ENCODE assay signal across 29 cellular contexts in the genomic region with DNA sequence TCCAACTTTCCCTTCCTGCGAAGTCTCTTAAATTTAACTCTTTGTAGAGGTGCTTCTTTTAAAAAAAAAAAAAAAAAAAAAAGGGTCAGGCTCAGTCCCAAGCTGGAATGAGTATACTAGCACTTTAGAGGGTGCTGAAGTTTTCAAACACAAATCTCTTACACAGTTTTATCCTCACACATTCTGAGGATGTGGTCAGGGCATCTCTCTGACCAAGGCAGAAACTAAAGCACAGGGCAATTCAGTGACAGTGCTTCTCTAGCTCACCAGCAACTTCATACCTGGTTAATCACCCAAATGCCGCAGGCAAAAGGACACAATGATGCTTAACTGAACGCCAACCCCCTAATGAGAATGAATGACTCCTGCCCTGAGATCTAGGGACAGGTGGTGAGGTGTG. TPM values are rescaled to one million over a fixed set of nuclear protein-coding genes. Genes with fewer than 3 reads are reported as not detected.
A peak's percentile ranks its signal among the peaks of the same experiment; 100 is the strongest.
DNase-seq lines count a peak whose midpoint lies in the region; ATAC-seq, FAIRE-seq and TF ChIP-seq lines count a peak whose summit lies in the region.
"Had no signal": no experiment of that assay in that cellular context is flagged by ENCODE, and none has a peak within 500 bp of the region (broad histone marks: within the 10 kb centered on the region; RNA-seq: fewer than 3 reads in every experiment).

No MANE protein-coding gene starts in this region.

- H4K20me1 ChIP-seq in Loucy (ENCODE audit: insufficient read depth, low read length, poor library complexity, severe bottlenecking), result no peaks in the 10 kb centered on the region
- H4K20me1 ChIP-seq: BLaER1 had no signal

- no peaks in the 10 kb centered on the region for H3K36me3 ChIP-seq in Loucy (ENCODE audit: insufficient read depth, low read length)
- H3K36me3 ChIP-seq in endodermal cell (ENCODE audit: control insufficient read depth, insufficient read depth, low read length), result no peaks in the 10 kb centered on the region
- H3K36me3 ChIP-seq: BLaER1, heart left ventricle, Peyer's patch, sigmoid colon, transverse colon had no signal

- H3K4me3 Mint-ChIP-seq in activated naive CD8-positive, alpha-beta T cell, result no peak overlapping the region
- no peak overlapping the region for H3K4me3 Mint-ChIP-seq in activated naive CD8-positive, alpha-beta T cell treated with anti-CD3 and anti-CD28 coated beads for 36 hours
- no peak overlapping the region for H3K4me3 Mint-ChIP-seq in endodermal cell
- H3K4me3 Mint-ChIP-seq in nephron progenitor cell, result no peak overlapping the region
- H3K4me3 Mint-ChIP-seq: activated T-helper 1 cell treated with anti-CD3 and anti-CD28 coated beads, Interleukin-12 subunit alpha, Interleukin-12 subunit beta, Interleukin-2, Interleukin-4 antibody, amounts not matched to agents 30 ng/mL and 10 ng/mL and 1 ng/mL, durations not matched to agents 14 hours and 24 hours and 36 hours; dendritic cell treated with granulocyte-macrophage colony-stimulating factor and Interleukin-4, amounts not matched to agents 40 ng/mL and 50 ng/mL, for 4 days had no signal

- H3F3A ChIP-seq in Loucy (ENCODE audit: low read depth), result no peaks in the 10 kb centered on the region

- peak overlapping the region; percentile 49 for H3K4me2 ChIP-seq in Loucy (ENCODE audit: low read depth, low read length, poor library complexity, severe bottlenecking)

- 90 to 100% methylated on average over 2 of the region's 3 CpGs for WGBS in endodermal cell (ENCODE audit: insufficient coverage in 1 of 2, insufficient read length in 1 of 2), 2 experiments

- H3K4me1 ChIP-seq in Loucy (ENCODE audit: insufficient read depth, low read length, poor library complexity, severe bottlenecking), result peaks cover 19% of the 10 kb centered on the region
- H3K4me1 ChIP-seq in endodermal cell (ENCODE audit: control insufficient read depth, insufficient read depth, low read length), result no peaks in the 10 kb centered on the region
- H3K4me1 ChIP-seq: psoas muscle, sigmoid colon, transverse colon had no signal

- peak overlapping the region; percentile 14 for H3K4me3 ChIP-seq in Loucy (ENCODE audit: low read length, poor library complexity, severe bottlenecking)
- no peak overlapping the region for H3K4me3 ChIP-seq in endodermal cell (ENCODE audit: low read length)
- H3K4me3 ChIP-seq: BLaER1, heart left ventricle, Peyer's patch, psoas muscle, sigmoid colon, transverse colon had no signal

- H3K27ac Mint-ChIP-seq in activated naive CD8-positive, alpha-beta T cell, result peak overlapping the region; percentile 89
- no peak overlapping the region for H3K27ac Mint-ChIP-seq in activated naive CD8-positive, alpha-beta T cell treated with anti-CD3 and anti-CD28 coated beads for 36 hours
- H3K27ac Mint-ChIP-seq in endodermal cell (peak overlapping the region; percentile 18), nephron progenitor cell (no peak overlapping the region)
- H3K27ac Mint-ChIP-seq: dendritic cell treated with granulocyte-macrophage colony-stimulating factor and Interleukin-4, amounts not matched to agents 40 ng/mL and 50 ng/mL, for 4 days had no signal

- no peak for ATAC-seq in HG03469 (IDR thresholded peaks at IDR 0.05; ENCODE audit: unreplicated experiment)
- ATAC-seq: psoas muscle had no signal

- DNase-seq in activated naive CD8-positive, alpha-beta T cell treated with anti-CD3 and anti-CD28 coated beads for 36 hours, result no peak
- DNase-seq in endodermal cell, result no peak
- DNase-seq in urothelium cell line (ENCODE audit: low spot score), result no peak
- no peak for DNase-seq in nephron progenitor cell
- no peak for DNase-seq in stimulated activated CD4-positive, alpha-beta T cell treated with anti-CD3 and anti-CD28 coated beads, Interleukin-4, amount 100 ng/mL, for 4 hours
- DNase-seq: activated CD4-positive, alpha-beta T cell treated with anti-CD3 and anti-CD28 coated beads for 4 hours; Calu3; DMS79 treated with DMSO at 0.1 percent for 48 hours; foreskin melanocyte; heart left ventricle; NCI-H146; NCI-H2107; NCI-H345; NCI-H748 treated with DMSO at 0.1 percent for 48 hours; occipital lobe; Peyer's patch; psoas muscle; SHP77; sigmoid colon; stimulated activated CD4-positive, alpha-beta T cell treated with anti-CD3 and anti-CD28 coated beads, Interleukin-12 subunit alpha, Interleukin-12 subunit beta, amount 100 ng/mL, for 4 hours; stimulated activated CD4-positive, alpha-beta T cell treated with anti-CD3 and anti-CD28 coated beads, Interleukin-4, amount 100 ng/mL, for 1 hour; transverse colon had no signal

- no peak for TF ChIP-seq CTCF in Loucy (conservative IDR thresholded peaks at IDR 0.05; ENCODE audit: low read length)
- no peak for TF ChIP-seq CTCF in endodermal cell (conservative IDR thresholded peaks at IDR 0.05)
- TF ChIP-seq CTCF in nephron progenitor cell (IDR thresholded peaks at IDR 0.05), result no peak

- peaks cover 23% of the 10 kb centered on the region for H3K4me1 Mint-ChIP-seq in activated naive CD8-positive, alpha-beta T cell (ENCODE audit: low read depth)
- peaks cover 18% of the 10 kb centered on the region for H3K4me1 Mint-ChIP-seq in activated naive CD8-positive, alpha-beta T cell treated with anti-CD3 and anti-CD28 coated beads for 36 hours
- H3K4me1 Mint-ChIP-seq in endodermal cell (no peaks in the 10 kb centered on the region), nephron progenitor cell (peaks cover 10% of the 10 kb centered on the region)

- H3K27me3 ChIP-seq in Loucy (ENCODE audit: insufficient read depth, low read length, poor library complexity, severe bottlenecking) (no peaks in the 10 kb centered on the region), endodermal cell (ENCODE audit: control insufficient read depth, insufficient read depth, low read length, poor library complexity, severe bottlenecking) (no peaks in the 10 kb centered on the region)
- H3K27me3 ChIP-seq: BLaER1, heart left ventricle, Peyer's patch, sigmoid colon, transverse colon had no signal

- H3K36me3 Mint-ChIP-seq in activated naive CD8-positive, alpha-beta T cell, result no peaks in the 10 kb centered on the region
- peaks cover 11% of the 10 kb centered on the region for H3K36me3 Mint-ChIP-seq in activated naive CD8-positive, alpha-beta T cell treated with anti-CD3 and anti-CD28 coated beads for 36 hours
- H3K36me3 Mint-ChIP-seq in endodermal cell (ENCODE audit: low read depth) (no peaks in the 10 kb centered on the region), nephron progenitor cell (ENCODE audit: low read depth) (peaks cover 6% of the 10 kb centered on the region)
- H3K36me3 Mint-ChIP-seq: IgD-negative memory B cell had no signal

- peak; percentile 52 for FAIRE-seq in urothelium cell line (lab: Jason Lieb, UNC)

- H3K9me3 ChIP-seq in Loucy (ENCODE audit: insufficient read depth, low read depth, low read length), result no peaks in the 10 kb centered on the region; the same call in 1 of the 2 replicates
- no peaks in the 10 kb centered on the region for H3K9me3 ChIP-seq in endodermal cell (ENCODE audit: control insufficient read depth, low read length)
- H3K9me3 ChIP-seq: heart left ventricle, Peyer's patch, psoas muscle, sigmoid colon, transverse colon had no signal

- no peak overlapping the region for H2AFZ ChIP-seq in Loucy (ENCODE audit: low read length)

- no peaks in the 10 kb centered on the region for H3K9me2 ChIP-seq in Loucy (replicated peaks; ENCODE audit: low read depth, low read length)

- H3K9ac ChIP-seq in Loucy (ENCODE audit: low read depth, low read length, poor library complexity, severe bottlenecking) (no peak overlapping the region), endodermal cell (ENCODE audit: extremely low read depth, low read length, poor library complexity, severe bottlenecking) (no peak overlapping the region)
- H3K9ac ChIP-seq: BLaER1 had no signal

- H3K79me2 ChIP-seq in Loucy (ENCODE audit: insufficient read depth, low read length), result no peaks in the 10 kb centered on the region

- no peaks in the 10 kb centered on the region for H3K9me3 Mint-ChIP-seq in activated naive CD8-positive, alpha-beta T cell (ENCODE audit: low read depth)
- H3K9me3 Mint-ChIP-seq in activated naive CD8-positive, alpha-beta T cell treated with anti-CD3 and anti-CD28 coated beads for 36 hours, result peaks cover 8% of the 10 kb centered on the region
- peaks cover 12% of the 10 kb centered on the region for H3K9me3 Mint-ChIP-seq in endodermal cell
- H3K9me3 Mint-ChIP-seq in nephron progenitor cell, result peaks cover 38% of the 10 kb centered on the region
- H3K9me3 Mint-ChIP-seq: activated T-helper 1 cell treated with anti-CD3 and anti-CD28 coated beads, Interleukin-12 subunit alpha, Interleukin-12 subunit beta, Interleukin-2, Interleukin-4 antibody, amounts not matched to agents 30 ng/mL and 10 ng/mL and 1 ng/mL, durations not matched to agents 14 hours and 24 hours and 36 hours; dendritic cell treated with granulocyte-macrophage colony-stimulating factor and Interleukin-4, amounts not matched to agents 40 ng/mL and 50 ng/mL, for 4 days had no signal

- no peak overlapping the region for H3K27ac ChIP-seq in endodermal cell (ENCODE audit: low read depth, low read length)
- H3K27ac ChIP-seq: BLaER1, Peyer's patch, psoas muscle, sigmoid colon, transverse colon had no signal

- no peaks in the 10 kb centered on the region for H3K27me3 Mint-ChIP-seq in activated naive CD8-positive, alpha-beta T cell
- H3K27me3 Mint-ChIP-seq in activated naive CD8-positive, alpha-beta T cell treated with anti-CD3 and anti-CD28 coated beads for 36 hours, result no peaks in the 10 kb centered on the region
- H3K27me3 Mint-ChIP-seq in endodermal cell (ENCODE audit: insufficient read depth), result peaks cover 1% of the 10 kb centered on the region
- H3K27me3 Mint-ChIP-seq in nephron progenitor cell (ENCODE audit: low read depth, poor library complexity), result peaks cover 7% of the 10 kb centered on the region
- H3K27me3 Mint-ChIP-seq: dendritic cell treated with granulocyte-macrophage colony-stimulating factor and Interleukin-4, amounts not matched to agents 40 ng/mL and 50 ng/mL, for 4 days; IgD-negative memory B cell had no signal

RNA-seq across cellular contexts. Expression of a gene that starts 9.8 kb away (rescaled TPM):
- 10 to 100 TPM; 75.7 to 78.7 TPM for total RNA-seq in activated naive CD8-positive, alpha-beta T cell treated with anti-CD3 and anti-CD28 coated beads for 36 hours
- 10 to 100 TPM; 21.5 to 25.1 TPM for total RNA-seq in endodermal cell
- 13.4 TPM for polyA plus RNA-seq in endodermal cell (2013, experiment 1 of 2)
- polyA plus RNA-seq in endodermal cell (2013, experiment 2 of 2), result 14.7 TPM

Comparison
In these comparisons a context has a peak if more than half of its experiments do, and no peak if none do; other contexts are left out.
1. H3K27ac Mint-ChIP-seq: peak in activated naive CD8-positive, alpha-beta T cell (single experiment) and endodermal cell (single experiment); none in activated naive CD8-positive, alpha-beta T cell treated with anti-CD3 and anti-CD28 coated beads for 36 hours (single experiment) and nephron progenitor cell (single experiment).